25 cellular contexts compared by ENCODE assay signal in the genomic region with DNA sequence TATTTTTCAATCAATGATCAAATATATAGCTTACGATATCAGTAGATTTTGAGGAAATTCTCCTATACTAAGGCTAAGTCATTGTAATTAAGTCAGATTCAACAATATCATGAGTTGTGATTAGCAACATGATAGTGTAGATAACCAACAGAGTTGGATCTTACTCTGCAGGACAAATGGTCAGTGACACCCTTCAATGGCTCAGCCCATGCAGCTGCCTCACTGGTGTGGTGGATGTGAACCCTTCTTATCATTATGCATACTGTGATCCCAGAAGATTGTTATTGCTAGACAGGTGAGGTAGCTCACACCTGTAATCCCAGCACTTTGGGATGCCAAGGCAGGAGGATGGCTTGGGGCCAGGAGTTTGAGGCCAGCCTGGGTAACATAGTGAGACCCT. TPM values are rescaled to one million over a fixed set of nuclear protein-coding genes. Genes with fewer than 3 reads are reported as not detected.
DNase-seq lines count a peak whose midpoint lies in the region; ATAC-seq, FAIRE-seq and TF ChIP-seq lines count a peak whose summit lies in the region.
"Had no signal": no experiment of that assay in that cellular context is flagged by ENCODE, and none has a peak within 500 bp of the region (broad histone marks: within the 10 kb centered on the region; RNA-seq: fewer than 3 reads in every experiment).

No MANE protein-coding gene starts in this region.

- H2AFZ ChIP-seq in HepG2 (ENCODE audit: low read length) = no peak overlapping the region

- 97% methylated on average over 1 of the region's 1 CpG for WGBS in HepG2 (ENCODE audit: low lambda C conversion rate)
- 92% methylated on average over 1 of the region's 1 CpG for WGBS in right lobe of liver (ENCODE audit: insufficient coverage, low coverage, low lambda C conversion rate, missing lambda C conversion rate)

- DNase-seq in HepG2 (ENCODE audit: low spot score) (no peak), right lobe of liver (no peak), WTC11 (ENCODE audit: low spot score) (no peak), uterus (no peak)
- no peak for DNase-seq in stimulated activated CD4-positive, alpha-beta T cell treated with anti-CD3 and anti-CD28 coated beads, Interleukin-2, amount 100 ng/mL, for 48 hours
- DNase-seq: 8988T; Calu3; CD8-positive, alpha-beta T cell; GF-D8; H7; HFFc6; KBM-7; NCI-H1105; NCI-H146; NCI-H2029 treated with DMSO at 0.1 percent for 48 hours; NCI-H226; NCI-H524; NCI-H774; NK-92 treated with Interleukin-12 subunit alpha and Interleukin-12 subunit beta, amount 100 ng/mL, for 24 hours had no signal

- H3K4me1 ChIP-seq in HepG2 (ENCODE audit: insufficient read depth, low read length) = peaks cover 45% of the 10 kb centered on the region
- peaks cover 0 to 7% (median 0%) of the 10 kb centered on the region in 4 donors for H3K4me1 ChIP-seq in right lobe of liver
- H3K4me1 ChIP-seq in iPS-15b (ENCODE audit: control insufficient read depth, insufficient read depth, low read length) = peaks cover 10% of the 10 kb centered on the region
- H3K4me1 ChIP-seq in uterus = no peaks in the 10 kb centered on the region

- H3K9me3 Mint-ChIP-seq in WTC11 = no peaks in the 10 kb centered on the region
- H3K9me3 Mint-ChIP-seq: CD8-positive, alpha-beta T cell; HFFc6 had no signal

- H3K4me3 ChIP-seq in HepG2 (replicated peaks in 1 of 3; ENCODE audit: insufficient read depth in 1 of 3, low read depth in 2 of 3, low read length in 3 of 3) = no peak overlapping the region
- no peak overlapping the region for H3K4me3 ChIP-seq in right lobe of liver
- peak overlapping the region; percentile 10 for H3K4me3 ChIP-seq in iPS-15b (ENCODE audit: low read depth, low read length)
- H3K4me3 ChIP-seq in uterus = no peak overlapping the region
- H3K4me3 ChIP-seq: BLaER1 treated with 17β-estradiol and CSF1 and Interleukin-3, amounts not matched to agents 10 nM and 100 nM; SJSA1 had no signal

- POLR2A ChIA-PET in HepG2 (lab: Yijun Ruan, JAX) (no interaction called here), WTC11 (lab: Charles Lee) (no interaction called here)

- H3K79me2 ChIP-seq in HepG2 (ENCODE audit: insufficient read depth, low read length) = peaks cover 98% of the 10 kb centered on the region

- H4K20me1 ChIP-seq in HepG2 (ENCODE audit: insufficient read depth, low read length) = peaks cover 64% of the 10 kb centered on the region

- TF ChIP-seq RAD21 in HepG2 (CRISPR knock-in tag; IDR thresholded peaks at IDR 0.05) = no peak

- H3K4me2 ChIP-seq in HepG2 (ENCODE audit: low read depth, low read length) = peak overlapping the region; percentile 41

- no peak for TF ChIP-seq EP300 in HepG2 (IDR thresholded peaks at IDR 0.05; ENCODE audit: low read depth in 2 of 2, low read length in 2 of 2)
- TF ChIP-seq EP300 in HepG2 (CRISPR knock-in tag; IDR thresholded peaks at IDR 0.05; ENCODE audit: borderline replicate concordance) = no peak

- H3K36me3 Mint-ChIP-seq in WTC11 = peaks cover 62% of the 10 kb centered on the region
- H3K36me3 Mint-ChIP-seq: CD8-positive, alpha-beta T cell had no signal

- intact Hi-C loops in HepG2 (cut with micrococcal nuclease; ENCODE audit: unreplicated experiment) = no loop called here
- intact Hi-C loops in right lobe of liver (cut with DNase I) = loop anchor here in 1 of 2 donors (10.0 kb wide), 1 partner anchor 66 kb away; no protein-coding TSS in a partner anchor
- intact Hi-C loops in uterus (cut with DNase I; ENCODE audit: low total_unique reads) = no loop called here

- no peak for FAIRE-seq in HepG2 (lab: Jason Lieb, UNC)
- FAIRE-seq: RCC 7860 had no signal

- H3K4me1 Mint-ChIP-seq in WTC11 = peaks cover 52% of the 10 kb centered on the region

- TF ChIP-seq POLR2A in HepG2 (IDR thresholded peaks at IDR 0.05; ENCODE audit: insufficient read depth in 1 of 2, low read depth in 2 of 2, low read length in 2 of 2) (no peak), right lobe of liver (IDR thresholded peaks at IDR 0.05) (no peak), uterus (IDR thresholded peaks at IDR 0.05) (no peak)

- TF ChIP-seq CTCF in HepG2 (CRISPR knock-in tag; IDR thresholded peaks at IDR 0.05) (no peak), right lobe of liver (IDR thresholded peaks at IDR 0.05) (no peak), WTC11 (IDR thresholded peaks at IDR 0.05) (no peak), uterus (IDR thresholded peaks at IDR 0.05) (no peak)

- peak overlapping the region; percentile 24 for H3K4me3 Mint-ChIP-seq in WTC11
- H3K4me3 Mint-ChIP-seq: CD8-positive, alpha-beta T cell; HFFc6 had no signal

- no peaks in the 10 kb centered on the region for H3K9me3 ChIP-seq in HepG2 (ENCODE audit: low read length)
- H3K9me3 ChIP-seq in right lobe of liver = no peaks in the 10 kb centered on the region
- no peaks in the 10 kb centered on the region for H3K9me3 ChIP-seq in iPS-15b (ENCODE audit: control insufficient read depth, insufficient read depth, low read length)
- no peaks in the 10 kb centered on the region for H3K9me3 ChIP-seq in uterus
- H3K9me3 ChIP-seq: SJSA1 had no signal

- H3K36me3 ChIP-seq in HepG2 (replicated peaks in 1 of 2; ENCODE audit: control insufficient read depth in 1 of 2, insufficient read depth in 2 of 2, low read length in 2 of 2) = peaks cover 0 to 3% of the 10 kb centered on the region in 2 experiments; a peak in 1 of 5 replicates
- no peaks in the 10 kb centered on the region for H3K36me3 ChIP-seq in right lobe of liver
- H3K36me3 ChIP-seq in iPS-15b (ENCODE audit: control insufficient read depth, insufficient read depth, low read length) = peaks cover 4% of the 10 kb centered on the region
- no peaks in the 10 kb centered on the region for H3K36me3 ChIP-seq in uterus
- H3K36me3 ChIP-seq: SJSA1 had no signal

- H3K27ac ChIP-seq in HepG2 (ENCODE audit: extremely low read length, insufficient read depth, low read length) (no peak overlapping the region), right lobe of liver (no peak overlapping the region), uterus (no peak overlapping the region)
- H3K27ac ChIP-seq: BLaER1 treated with 17β-estradiol and CSF1 and Interleukin-3, amounts not matched to agents 10 nM and 100 nM; SJSA1 had no signal

- no TSS peak for BruUV-seq in HepG2 (replicated peaks; lab: Mats Ljungman, UMichigan)

- in situ Hi-C loops in HepG2 (cut with HindIII; ENCODE audit: extremely low pct_ligation_motif_present, low pct_unique_long_range_greater_than_20kb) = no loop called here

- H3K27ac Mint-ChIP-seq in WTC11 = peak overlapping the region; percentile 73
- H3K27ac Mint-ChIP-seq: CD8-positive, alpha-beta T cell; HFFc6 had no signal

- CTCF ChIA-PET in HepG2 (lab: Yijun Ruan, JAX; ENCODE audit: low intra/inter-chr PET ratio, low total read pairs) = no interaction called here
- CTCF ChIA-PET in WTC11 (lab: Charles Lee) = interaction anchor here (1.2 to 2.0 kb wide), 5 partner anchors 92 to 234 kb away, joined by 3 to 10 read pairs (median 4); a partner anchor contains a TSS

- H3K27me3 ChIP-seq in HepG2 (ENCODE audit: control insufficient read depth in 1 of 2, insufficient read depth in 2 of 2, low read length in 2 of 2) (no peaks in the 10 kb centered on the region; a peak in 1 of 5 replicates), right lobe of liver (no peaks in the 10 kb centered on the region), iPS-15b (ENCODE audit: control insufficient read depth, insufficient read depth, low read length) (no peaks in the 10 kb centered on the region), uterus (no peaks in the 10 kb centered on the region)
- H3K27me3 ChIP-seq: BLaER1 treated with 17β-estradiol and CSF1 and Interleukin-3, amounts not matched to agents 10 nM and 100 nM; SJSA1 had no signal

- H3K27me3 Mint-ChIP-seq in WTC11 (ENCODE audit: low read depth) = no peaks in the 10 kb centered on the region

- no peak overlapping the region for H3K9ac ChIP-seq in HepG2 (ENCODE audit: insufficient read depth, low read depth, low read length)
- H3K9ac ChIP-seq in iPS-15b (ENCODE audit: low read depth, low read length) = no peak overlapping the region
- H3K9ac ChIP-seq: BLaER1 treated with 17β-estradiol and CSF1 and Interleukin-3, amounts not matched to agents 10 nM and 100 nM had no signal

- ATAC-seq in HepG2 = no peak
- no peak for ATAC-seq in right lobe of liver
- ATAC-seq in WTC11 = no peak
- ATAC-seq in GM21447 (IDR thresholded peaks at IDR 0.05; ENCODE audit: unreplicated experiment) = no peak
- no peak for ATAC-seq in GM19324 (IDR thresholded peaks at IDR 0.05; ENCODE audit: low FRiP score, unreplicated experiment)
- ATAC-seq: CD8-positive, alpha-beta T cell had no signal

TF ChIP-seq in HepG2, 621 proteins besides CTCF, POLR2A, EP300 and RAD21 (continues in another document):
- TF ChIP-seq HNRNPK (IDR thresholded peaks at IDR 0.05; ENCODE audit: low read depth, low read length, poor library complexity, severe bottlenecking) (no peak), MEF2D (CRISPR knock-in tag; IDR thresholded peaks at IDR 0.05) (no peak)

TF ChIP-seq in WTC11, 78 proteins besides CTCF, POLR2A, EP300 and RAD21 (continues in another document):
- no peak for TF ChIP-seq NR3C1 (CRISPR knock-in tag; conservative IDR thresholded peaks at IDR 0.05; ENCODE audit: low read depth)

RNA-seq across cellular contexts. Expression of a gene that starts 5.6 kb away (rescaled TPM):
- total RNA-seq in HepG2 (2016; rRNA removed; fragmentation: Illumina TruSeq; extraction: Trizol) (67.0 and 106 TPM in 2 replicates), right lobe of liver (10 to 100 TPM; 26.1 to 81.9 (median 55.2) TPM), WTC11 (2021) (328 to 381 TPM (median 374 TPM) in 3 replicates), uterus (10 to 100 TPM; 12.6 to 76.3 (median 39.5) TPM)
- 5.3 and 6.0 TPM in 2 replicates for total RNA-seq in HepG2 (2016; cell fraction: cytosol; rRNA removed; fragmentation: Illumina TruSeq; extraction: Trizol; ENCODE audit: low read depth)
- total RNA-seq in HepG2 (2016; cell fraction: insoluble cytoplasmic fraction; rRNA removed; fragmentation: Illumina TruSeq; extraction: Trizol) = 65.8 and 105 TPM in 2 replicates
- total RNA-seq in HepG2 (2016; cell fraction: membrane; rRNA removed; fragmentation: Illumina TruSeq; extraction: Trizol) = 15.3 and 18.4 TPM in 2 replicates
- 102 and 125 TPM in 2 replicates for total RNA-seq in HepG2 (2016; cell fraction: nucleus; rRNA removed; fragmentation: Illumina TruSeq; extraction: Trizol)
- polyA plus RNA-seq in HepG2 (2011; rRNA removed) = 135 and 142 TPM in 2 replicates
- polyA plus RNA-seq in HepG2 (2011; cell fraction: cytosol; rRNA removed) = 110 and 155 TPM in 2 replicates
- polyA plus RNA-seq in HepG2 (2011; cell fraction: nucleus; rRNA removed) = 50.4 and 50.5 TPM in 2 replicates
- 134 and 147 TPM in 2 replicates for polyA plus RNA-seq in HepG2 (2012)
- 3.0 and 3.3 TPM in 2 replicates for polyA plus RNA-seq in HepG2 (2016; cell fraction: cytosol; fragmentation: Illumina TruSeq; extraction: Trizol; ENCODE audit: low read depth)
- 49.1 and 53.6 TPM in 2 replicates for polyA plus RNA-seq in HepG2 (2016; cell fraction: insoluble cytoplasmic fraction; fragmentation: Illumina TruSeq; extraction: Trizol; ENCODE audit: low read depth)
- polyA plus RNA-seq in HepG2 (2016; cell fraction: membrane; fragmentation: Illumina TruSeq; extraction: Trizol; ENCODE audit: low read depth) = 8.1 and 9.3 TPM in 2 replicates
- polyA plus RNA-seq in HepG2 (2016; cell fraction: nucleus; fragmentation: Illumina TruSeq; extraction: Trizol; ENCODE audit: insufficient read depth, low read depth) = 109 and 119 TPM in 2 replicates
- polyA minus RNA-seq in HepG2 (2011; rRNA and poly(A)+ RNA removed; ENCODE audit: low replicate concordance) = 467 and 535 TPM in 2 replicates
- polyA minus RNA-seq in HepG2 (2011; cell fraction: cytosol; rRNA and poly(A)+ RNA removed) = 185 and 199 TPM in 2 replicates
- polyA minus RNA-seq in HepG2 (2011; cell fraction: nucleus; rRNA and poly(A)+ RNA removed) = 108 and 115 TPM in 2 replicates
